ENCODE assay signal across 25 cellular contexts in the genomic region with DNA sequence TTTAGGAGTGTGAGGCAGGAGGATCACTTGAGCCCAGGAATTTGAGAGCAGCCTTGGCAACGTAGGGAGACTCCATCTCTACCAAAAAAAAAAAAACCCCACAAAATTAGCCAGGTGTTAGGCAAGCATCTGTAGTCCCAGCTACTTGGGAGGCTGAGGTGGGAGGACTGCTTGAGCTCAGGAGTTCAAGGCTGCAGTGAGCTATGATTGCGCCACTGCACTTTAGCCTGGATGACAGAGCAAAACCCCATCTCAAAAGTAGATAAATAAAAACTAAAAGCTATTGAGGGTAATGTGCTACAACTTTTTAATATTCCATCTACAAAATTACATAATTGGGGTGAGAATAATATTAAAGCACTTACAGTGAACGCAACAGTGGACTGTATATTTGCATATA. TPM values are rescaled to one million over a fixed set of nuclear protein-coding genes. Genes with fewer than 3 reads are reported as not detected.
DNase-seq lines count a peak whose midpoint lies in the region; ATAC-seq, FAIRE-seq and TF ChIP-seq lines count a peak whose summit lies in the region.
"Had no signal": no experiment of that assay in that cellular context is flagged by ENCODE, and none has a peak within 500 bp of the region (broad histone marks: within the 10 kb centered on the region; RNA-seq: fewer than 3 reads in every experiment).

No MANE protein-coding gene starts in this region.

- FAIRE-seq in HepG2 (lab: Jason Lieb, UNC) (no peak), K562 (lab: Jason Lieb, UNC) (no peak), urothelium cell line (lab: Jason Lieb, UNC) (no peak)
- FAIRE-seq: A204.1, GM12878, GM12892, GM18507 had no signal

- H3K9me1 ChIP-seq in K562 (ENCODE audit: control insufficient read depth, insufficient read depth, low read length), result no peaks in the 10 kb centered on the region

- BruUV-seq in HepG2 (replicated peaks; lab: Mats Ljungman, UMichigan) (no TSS peak), K562 (replicated peaks; lab: Mats Ljungman, UMichigan) (no TSS peak)

- DNase-seq in HepG2 (ENCODE audit: low spot score) (no peak), right lobe of liver (no peak), K562 (ENCODE audit: extremely low read depth in 1 of 4, low spot score in 3 of 4) (no peak), NCI-H2029 treated with DMSO at 0.1 percent for 48 hours (lab: John Stamatoyannopoulos, UW) (no peak), urothelium cell line (ENCODE audit: low spot score) (no peak), NCI-H1092 treated with DMSO at 0.1 percent for 48 hours (lab: John Stamatoyannopoulos, UW) (no peak)
- DNase-seq: 8988T; AML-193; CD4-positive, alpha-beta memory T cell; CD4-positive, CD25-positive, alpha-beta regulatory T cell; CD8-positive, alpha-beta memory T cell; COR-L47; DMS 273 treated with DMSO at 0.1 percent for 48 hours; DMS153; DMS53; DMS79; DND-41; EL; GDM1 had no signal

- H3K4me3 ChIP-seq in HepG2 (replicated peaks in 1 of 3; ENCODE audit: insufficient read depth in 1 of 3, low read depth in 2 of 3, low read length in 3 of 3) (no peak overlapping the region), right lobe of liver (no peak overlapping the region), K562 (no peak overlapping the region)
- H3K4me3 ChIP-seq: BLaER1 treated with 17β-estradiol and CSF1 and Interleukin-3, amounts not matched to agents 10 nM and 100 nM; GM12878 had no signal

- TF ChIP-seq CTCF in HepG2 (CRISPR knock-in tag; IDR thresholded peaks at IDR 0.05) (no peak), right lobe of liver (IDR thresholded peaks at IDR 0.05) (no peak), C4-2B (conservative IDR thresholded peaks at IDR 0.05) (no peak), K562 (IDR thresholded peaks at IDR 0.05 in 2 of 3, conservative IDR thresholded peaks at IDR 0.05 in 1 of 3; ENCODE audit: insufficient read depth in 2 of 3, low read depth in 1 of 3, low read length in 3 of 3) (no peak)

- TF ChIP-seq EP300 in HepG2 (IDR thresholded peaks at IDR 0.05; ENCODE audit: low read depth in 2 of 2, low read length in 2 of 2) (no peak), HepG2 (CRISPR knock-in tag; IDR thresholded peaks at IDR 0.05; ENCODE audit: borderline replicate concordance) (no peak), K562 (IDR thresholded peaks at IDR 0.05; ENCODE audit: low read length) (no peak)

- no peak overlapping the region for H2AFZ ChIP-seq in HepG2 (ENCODE audit: low read length)
- no peak overlapping the region for H2AFZ ChIP-seq in K562 (ENCODE audit: low read depth, low read length)

- in situ Hi-C loops in HepG2 (cut with HindIII; ENCODE audit: extremely low pct_ligation_motif_present, low pct_unique_long_range_greater_than_20kb) (no loop called here), K562 (cut with MboI) (loop anchor here (25.0 kb wide), 2 partner anchors 249 to 1249 kb away; no protein-coding TSS in a partner anchor)

- H3K4me1 ChIP-seq in HepG2 (ENCODE audit: insufficient read depth, low read length), result peaks cover 22% of the 10 kb centered on the region
- H3K4me1 ChIP-seq in right lobe of liver, result peaks cover 0 to 15% (median 8%) of the 10 kb centered on the region in 4 donors
- peaks cover 0 to 7% of the 10 kb centered on the region in 2 experiments; a peak in 1 of 5 replicates for H3K4me1 ChIP-seq in K562 (replicated peaks in 1 of 2; ENCODE audit: control insufficient read depth in 2 of 2, insufficient read depth in 2 of 2, low read length in 2 of 2)

- H3K27me3 ChIP-seq in HepG2 (ENCODE audit: control insufficient read depth in 1 of 2, insufficient read depth in 2 of 2, low read length in 2 of 2) (no peaks in the 10 kb centered on the region), right lobe of liver (no peaks in the 10 kb centered on the region), K562 (ENCODE audit: control insufficient read depth in 2 of 2, insufficient read depth in 2 of 2, low read length in 2 of 2) (no peaks in the 10 kb centered on the region)
- H3K27me3 ChIP-seq: BLaER1 treated with 17β-estradiol and CSF1 and Interleukin-3, amounts not matched to agents 10 nM and 100 nM had no signal

- ATAC-seq in HepG2 (no peak), right lobe of liver (no peak), K562 (no peak)
- ATAC-seq: GM12878 had no signal

- TF ChIP-seq RAD21 in HepG2 (CRISPR knock-in tag; IDR thresholded peaks at IDR 0.05) (no peak), K562 (CRISPR knock-in tag; conservative IDR thresholded peaks at IDR 0.05 in 1 of 2, IDR thresholded peaks at IDR 0.05 in 1 of 2) (no peak)

- POLR2A ChIA-PET in HepG2 (lab: Yijun Ruan, JAX), result interaction anchor here (0.8 kb wide), 1 partner anchor 126 kb away, joined by 3 read pairs; the partner anchor contains the start of gene MCCC2
- POLR2A ChIA-PET in K562 (lab: Yijun Ruan, JAX), result interaction anchor here (0.7 to 2.3 kb wide), 5 partner anchors 8 to 17 kb away, joined by 3 to 11 read pairs (median 4); no protein-coding TSS in a partner anchor

- H3K79me2 ChIP-seq in HepG2 (ENCODE audit: insufficient read depth, low read length), result peaks cover 28% of the 10 kb centered on the region
- H3K79me2 ChIP-seq in K562 (ENCODE audit: control insufficient read depth, insufficient read depth, low read length), result peaks cover 38% of the 10 kb centered on the region

- peaks cover 13 to 61% of the 10 kb centered on the region in 2 experiments for H3K36me3 ChIP-seq in HepG2 (replicated peaks in 1 of 2; ENCODE audit: control insufficient read depth in 1 of 2, insufficient read depth in 2 of 2, low read length in 2 of 2)
- H3K36me3 ChIP-seq in right lobe of liver, result peaks cover 3 to 77% (median 28%) of the 10 kb centered on the region in 4 donors
- H3K36me3 ChIP-seq in K562 (ENCODE audit: control insufficient read depth, insufficient read depth, low read length), result peaks cover 75% of the 10 kb centered on the region

- TF ChIP-seq POLR2A in HepG2 (IDR thresholded peaks at IDR 0.05; ENCODE audit: insufficient read depth in 1 of 2, low read depth in 2 of 2, low read length in 2 of 2) (no peak), right lobe of liver (IDR thresholded peaks at IDR 0.05) (no peak), K562 (conservative IDR thresholded peaks at IDR 0.05) (no peak)

- CTCF ChIA-PET in HepG2 (lab: Yijun Ruan, JAX; ENCODE audit: low intra/inter-chr PET ratio, low total read pairs), result no interaction called here
- CTCF ChIA-PET in K562 (lab: Yijun Ruan, JAX; ENCODE audit: low intra/inter-chr PET ratio), result no interaction called here

- H3K9me3 ChIP-seq in HepG2 (ENCODE audit: low read length), result no peaks in the 10 kb centered on the region
- H3K9me3 ChIP-seq in right lobe of liver, result no peaks in the 10 kb centered on the region
- H3K9me3 ChIP-seq in K562 (replicated peaks; ENCODE audit: control insufficient read depth, insufficient read depth, low read depth, low read length), result no peaks in the 10 kb centered on the region
- H3K9me3 ChIP-seq: BLaER1 treated with 17β-estradiol and CSF1 and Interleukin-3, amounts not matched to agents 10 nM and 100 nM had no signal

- H4K20me1 ChIP-seq in HepG2 (ENCODE audit: insufficient read depth, low read length) (peaks cover 3% of the 10 kb centered on the region), K562 (replicated peaks; ENCODE audit: control insufficient read depth, insufficient read depth, low read length) (0 out of 2 replicates have a peak, but pooled peaks cover 3% of the 10 kb centered on the region)

- WGBS in HepG2 (ENCODE audit: low lambda C conversion rate), result 78% methylated on average over 3 of the region's 3 CpGs
- WGBS in right lobe of liver (ENCODE audit: insufficient coverage, low coverage, low lambda C conversion rate, missing lambda C conversion rate), result 92% methylated on average over 3 of the region's 3 CpGs
- 94% methylated on average over 2 of the region's 3 CpGs for WGBS in K562 (ENCODE audit: insufficient coverage, low coverage, missing lambda C conversion rate)

- H3K9ac ChIP-seq in HepG2 (ENCODE audit: insufficient read depth, low read depth, low read length) (no peak overlapping the region), K562 (ENCODE audit: insufficient read depth in 1 of 2, low read depth in 2 of 2, low read length in 2 of 2) (no peak overlapping the region)
- H3K9ac ChIP-seq: BLaER1 treated with 17β-estradiol and CSF1 and Interleukin-3, amounts not matched to agents 10 nM and 100 nM had no signal

- no peak overlapping the region for H3K4me2 ChIP-seq in HepG2 (ENCODE audit: low read depth, low read length)
- H3K4me2 ChIP-seq in K562 (ENCODE audit: insufficient read depth, low read length), result no peak overlapping the region
- H3K4me2 ChIP-seq: BLaER1 treated with 17β-estradiol and CSF1 and Interleukin-3, amounts not matched to agents 10 nM and 100 nM had no signal

- intact Hi-C loops in HepG2 (cut with micrococcal nuclease; ENCODE audit: unreplicated experiment), result no loop called here
- intact Hi-C loops in right lobe of liver (cut with DNase I), result no loop called here
- intact Hi-C loops in K562 (cut with micrococcal nuclease), result no loop called here

- H3K27ac ChIP-seq in HepG2 (ENCODE audit: extremely low read length, insufficient read depth, low read length) (peak overlapping the region; percentile 40), right lobe of liver (no peak overlapping the region), C4-2B (peak overlapping the region; percentile 18; the same call in 1 of the 2 replicates), K562 (ENCODE audit: extremely low read depth, low read depth, low read length) (no peak overlapping the region)
- H3K27ac ChIP-seq: BLaER1 treated with 17β-estradiol and CSF1 and Interleukin-3, amounts not matched to agents 10 nM and 100 nM had no signal

RNA-seq across cellular contexts. Expression of gene BDP1, which starts 5.9 kb away (rescaled TPM):
- 22.4 and 30.5 TPM in 2 replicates for total RNA-seq in HepG2 (2016; rRNA removed; fragmentation: Illumina TruSeq; extraction: Trizol)
- 4.5 and 5.1 TPM in 2 replicates for total RNA-seq in HepG2 (2016; cell fraction: cytosol; rRNA removed; fragmentation: Illumina TruSeq; extraction: Trizol; ENCODE audit: low read depth)
- 21.4 and 29.0 TPM in 2 replicates for total RNA-seq in HepG2 (2016; cell fraction: insoluble cytoplasmic fraction; rRNA removed; fragmentation: Illumina TruSeq; extraction: Trizol)
- total RNA-seq in HepG2 (2016; cell fraction: membrane; rRNA removed; fragmentation: Illumina TruSeq; extraction: Trizol), result 7.2 and 8.7 TPM in 2 replicates
- total RNA-seq in HepG2 (2016; cell fraction: nucleus; rRNA removed; fragmentation: Illumina TruSeq; extraction: Trizol), result 38.9 and 39.1 TPM in 2 replicates
- polyA plus RNA-seq in HepG2 (2011; rRNA removed), result 8.6 and 10.2 TPM in 2 replicates
- polyA plus RNA-seq in HepG2 (2011; cell fraction: cytosol; rRNA removed), result 3.0 and 5.4 TPM in 2 replicates
- polyA plus RNA-seq in HepG2 (2011; cell fraction: nucleus; rRNA removed), result 9.1 and 9.7 TPM in 2 replicates
- polyA plus RNA-seq in HepG2 (2012), result 9.9 and 11.2 TPM in 2 replicates
- polyA plus RNA-seq in HepG2 (2016; cell fraction: cytosol; fragmentation: Illumina TruSeq; extraction: Trizol; ENCODE audit: low read depth), result 0.54 and 0.57 TPM in 2 replicates
- 15.8 and 16.9 TPM in 2 replicates for polyA plus RNA-seq in HepG2 (2016; cell fraction: insoluble cytoplasmic fraction; fragmentation: Illumina TruSeq; extraction: Trizol; ENCODE audit: low read depth)
- polyA plus RNA-seq in HepG2 (2016; cell fraction: membrane; fragmentation: Illumina TruSeq; extraction: Trizol; ENCODE audit: low read depth), result 1.6 and 1.8 TPM in 2 replicates
- polyA plus RNA-seq in HepG2 (2016; cell fraction: nucleus; fragmentation: Illumina TruSeq; extraction: Trizol; ENCODE audit: insufficient read depth, low read depth), result 32.7 and 34.2 TPM in 2 replicates
- 9.6 and 16.3 TPM in 2 replicates for polyA minus RNA-seq in HepG2 (2011; rRNA and poly(A)+ RNA removed; ENCODE audit: low replicate concordance)
- polyA minus RNA-seq in HepG2 (2011; cell fraction: cytosol; rRNA and poly(A)+ RNA removed), result 10.8 and 13.7 TPM in 2 replicates
- polyA minus RNA-seq in HepG2 (2011; cell fraction: nucleus; rRNA and poly(A)+ RNA removed), result 38.8 and 42.8 TPM in 2 replicates
- total RNA-seq in right lobe of liver, result 10 to 100 TPM in 5 of 6 experiments, 1 to 10 TPM in 1; 7.3 to 16.6 (median 11.9) TPM
- total RNA-seq in K562 (2011; cell fraction: chromatin; rRNA removed; ENCODE audit: low replicate concordance), result 20.0 and 81.8 TPM in 2 replicates
- total RNA-seq in K562 (2011; cell fraction: nucleolus; rRNA removed), result 11.8 and 12.4 TPM in 2 replicates
- 25.7 and 37.8 TPM in 2 replicates for total RNA-seq in K562 (2011; cell fraction: nucleoplasm; rRNA removed)
- total RNA-seq in K562 (2014; rRNA removed), result 21.1 and 23.9 TPM in 2 replicates
- 39.1 and 45.4 TPM in 2 replicates for total RNA-seq in K562 (2014; rRNA removed; fragmentation: Illumina TruSeq; extraction: Trizol)
- 42.0 and 47.3 TPM in 2 replicates for total RNA-seq in K562 (2015; rRNA removed; fragmentation: Illumina TruSeq; extraction: Trizol)
- total RNA-seq in K562 (2021), result 23.7 and 24.0 TPM in 2 replicates
- 16.7 and 22.7 TPM in 2 replicates for polyA plus RNA-seq in K562 (2011; rRNA removed)
- 4.7 and 7.3 TPM in 2 replicates for polyA plus RNA-seq in K562 (2011; cell fraction: cytosol; rRNA removed)
- polyA plus RNA-seq in K562 (2011; cell fraction: nucleus; rRNA removed), result 15.5 and 18.2 TPM in 2 replicates
- 10.3 and 13.3 TPM in 2 replicates for polyA plus RNA-seq in K562 (2012)
- polyA plus RNA-seq in K562 (2014; fragmentation: Illumina TruSeq; extraction: Trizol), result 19.9 and 25.8 TPM in 2 replicates
- polyA plus RNA-seq in K562 (2014; fragmentation: Nextera tagmentation; extraction: Ambion mirVana), result 1 to 10 TPM; 6.9 to 7.9 TPM
- polyA plus RNA-seq in K562 (2014; rRNA removed), result 16.8 and 17.2 TPM in 2 replicates
- polyA minus RNA-seq in K562 (2011; rRNA and poly(A)+ RNA removed), result 34.7 and 37.3 TPM in 2 replicates
- 10.6 and 15.2 TPM in 2 replicates for polyA minus RNA-seq in K562 (2011; cell fraction: cytosol; rRNA and poly(A)+ RNA removed)
- 16.3 and 26.9 TPM in 2 replicates for polyA minus RNA-seq in K562 (2011; cell fraction: nucleus; rRNA and poly(A)+ RNA removed)

Comparison
In these comparisons a context has a peak if more than half of its experiments do, and no peak if none do; other contexts are left out.
1. H3K27ac ChIP-seq: peak in HepG2 (single experiment) and C4-2B (single experiment); none in right lobe of liver (0 of 3) and K562 (single experiment).
2. Of the 241 proteins assayed by ChIP-seq in both HepG2 and K562: peak only in HepG2: CEBPG, FOXK1, GATAD2A and ZNF263; only in K562: CEBPB; in both: none; in neither: 236.